ENCODE assay signal across 9 cellular contexts in the genomic region with DNA sequence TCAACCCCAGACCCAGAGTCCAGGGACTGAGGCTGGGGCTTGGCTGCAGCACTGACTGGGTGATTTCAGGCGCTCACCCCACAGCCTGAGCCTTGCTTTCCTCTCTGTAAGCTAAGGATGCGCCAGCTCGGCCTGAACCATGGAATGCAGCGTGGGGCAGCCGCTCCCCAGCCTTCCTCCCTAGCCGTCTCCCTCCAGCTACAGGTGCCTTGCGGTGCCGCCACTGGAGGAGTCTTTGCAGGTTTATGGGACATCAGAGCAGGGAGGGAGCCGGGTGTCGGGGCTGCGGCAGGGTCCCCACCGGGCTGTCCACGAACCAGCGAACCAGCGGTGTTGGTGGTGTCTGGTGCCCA. TPM values are rescaled to one million over a fixed set of nuclear protein-coding genes. Genes with fewer than 3 reads are reported as not detected.
DNase-seq lines count a peak whose midpoint lies in the region; ATAC-seq and TF ChIP-seq lines count a peak whose summit lies in the region.
"Had no signal": no experiment of that assay in that cellular context is flagged by ENCODE, and none has a peak within 500 bp of the region (broad histone marks: within the 10 kb centered on the region; RNA-seq: fewer than 3 reads in every experiment).

No MANE protein-coding gene starts in this region.

- H3K27me3 ChIP-seq in CD4-positive, alpha-beta T cell (ENCODE audit: control insufficient read depth, insufficient read depth, low read length): no peaks in the 10 kb centered on the region
- H3K27me3 ChIP-seq in right atrium auricular region (no peaks in the 10 kb centered on the region), prostate gland (replicated peaks; ENCODE audit: insufficient read depth) (no peaks in the 10 kb centered on the region), SJCRH30 (no peaks in the 10 kb centered on the region)

- 14% methylated on average over 15 of the region's 15 CpGs for WGBS in prostate gland

- H3K4me3 ChIP-seq in right atrium auricular region: peak overlapping the region; percentile 50 to 56
- H3K4me3 ChIP-seq in prostate gland: peak overlapping the region; percentile 33 to 37
- no peak overlapping the region for H3K4me3 ChIP-seq in SJCRH30

- no peak overlapping the region for H3K27ac Mint-ChIP-seq in CD4-positive, alpha-beta T cell
- no peak overlapping the region for H3K27ac Mint-ChIP-seq in T-cell

- H3K9me3 ChIP-seq in CD4-positive, alpha-beta T cell (ENCODE audit: control insufficient read depth, low read length): no peaks in the 10 kb centered on the region
- H3K9me3 ChIP-seq in right atrium auricular region (no peaks in the 10 kb centered on the region), prostate gland (no peaks in the 10 kb centered on the region), SJCRH30 (replicated peaks) (no peaks in the 10 kb centered on the region)

- H3K36me3 ChIP-seq in right atrium auricular region (no peaks in the 10 kb centered on the region), prostate gland (no peaks in the 10 kb centered on the region), SJCRH30 (no peaks in the 10 kb centered on the region)

- peaks cover 5% of the 10 kb centered on the region for H3K36me3 Mint-ChIP-seq in CD4-positive, alpha-beta T cell (ENCODE audit: low read depth)
- H3K36me3 Mint-ChIP-seq in T-cell: peaks cover 21% of the 10 kb centered on the region

- no peak for TF ChIP-seq CTCF in CD4-positive, alpha-beta T cell (IDR thresholded peaks at IDR 0.05)
- TF ChIP-seq CTCF in right atrium auricular region (IDR thresholded peaks at IDR 0.05): no peak
- no peak for TF ChIP-seq CTCF in prostate gland (IDR thresholded peaks at IDR 0.05)

- ATAC-seq in CD4-positive, alpha-beta T cell (ENCODE audit: poor library complexity): peak; percentile 36
- ATAC-seq in T-cell (replicated peaks in 1 of 4) (peak; percentile 22 to 50 (median 44)), GM21786 (IDR thresholded peaks at IDR 0.05; ENCODE audit: unreplicated experiment) (no peak)

- H3K4me3 Mint-ChIP-seq in CD4-positive, alpha-beta T cell: peak overlapping the region; percentile 73
- peak overlapping the region; percentile 65 to 76 (median 70) for H3K4me3 Mint-ChIP-seq in T-cell

- H3K4me1 Mint-ChIP-seq in CD4-positive, alpha-beta T cell (ENCODE audit: low read depth): peaks cover 28% of the 10 kb centered on the region
- peaks cover 37 to 50% (median 42%) of the 10 kb centered on the region in 3 donors for H3K4me1 Mint-ChIP-seq in T-cell

- no peak for TF ChIP-seq POLR2A in prostate gland (IDR thresholded peaks at IDR 0.05)

- POLR2A ChIA-PET in CD4-positive, alpha-beta T cell (lab: Charles Lee): interaction anchor here (1.2 to 1.9 kb wide), 6 partner anchors 9 to 45 kb away, joined by 4 to 10 read pairs (median 6); no protein-coding TSS in a partner anchor
- POLR2A ChIA-PET in T-cell (lab: Charles Lee): no interaction called here

- DNase-seq in CD4-positive, alpha-beta T cell: no peak
- DNase-seq in T-cell: peak in 2 of 34 experiments; percentile 9 to 16
- no peak for DNase-seq in right atrium auricular region (ENCODE audit: low spot score)
- DNase-seq in prostate gland (ENCODE audit: low spot score): no peak
- no peak for DNase-seq in SJCRH30
- DNase-seq in H4 (ENCODE audit: low spot score): no peak
- DNase-seq in OCI-M2 (lab: John Stamatoyannopoulos, UW; ENCODE audit: unreplicated experiment): no peak

- no peaks in the 10 kb centered on the region for H3K9me3 Mint-ChIP-seq in CD4-positive, alpha-beta T cell
- H3K9me3 Mint-ChIP-seq in T-cell: no peaks in the 10 kb centered on the region

- CTCF ChIA-PET in CD4-positive, alpha-beta T cell (lab: Charles Lee): interaction anchor here (0.5 kb wide), 1 partner anchor 12 kb away, joined by 3 read pairs; no protein-coding TSS in a partner anchor
- CTCF ChIA-PET in T-cell (lab: Charles Lee): interaction anchor here in 1 of 2 donors (1.0 kb wide), 1 partner anchor 13 kb away, joined by 3 read pairs; no protein-coding TSS in a partner anchor

- intact Hi-C loops in CD4-positive, alpha-beta T cell (cut with DNase I, micrococcal nuclease): no loop called here
- intact Hi-C loops in prostate gland (cut with DNase I): no loop called here

- H3K4me1 ChIP-seq in right atrium auricular region (peaks cover 4 to 22% of the 10 kb centered on the region in 2 donors), prostate gland (replicated peaks) (no peaks in the 10 kb centered on the region), SJCRH30 (peaks cover 18% of the 10 kb centered on the region)

- no peak overlapping the region for H3K27ac ChIP-seq in CD4-positive, alpha-beta T cell (ENCODE audit: low read depth, low read length)
- peak overlapping the region in 1 of 2 donors; percentile 33 for H3K27ac ChIP-seq in right atrium auricular region
- no peak overlapping the region for H3K27ac ChIP-seq in prostate gland
- no peak overlapping the region for H3K27ac ChIP-seq in SJCRH30
- H3K27ac ChIP-seq: VCaP had no signal

- H3K27me3 Mint-ChIP-seq in CD4-positive, alpha-beta T cell: no peaks in the 10 kb centered on the region
- H3K27me3 Mint-ChIP-seq in T-cell: peaks cover 0 to 6% of the 10 kb centered on the region in 2 donors

RNA-seq across cellular contexts. Expression of a gene that starts 19.4 kb away (rescaled TPM):
- 100 to 1,000 TPM; 463 to 487 TPM for total RNA-seq in CD4-positive, alpha-beta T cell
- total RNA-seq in T-cell (100 to 1,000 TPM; 435 to 627 (median 489) TPM), right atrium auricular region (10 to 100 TPM; 82.2 to 82.9 TPM), prostate gland (10 to 100 TPM; 67.8 to 96.2 TPM)
- total RNA-seq in SJCRH30 (2014; rRNA removed; shearing (Covaris generic)): 138 and 161 TPM in 2 replicates
- total RNA-seq in H4 (2014; rRNA removed; shearing (Covaris generic)): 70.7 and 101 TPM in 2 replicates
